ENCODE assay signal across 32 cellular contexts in the genomic region with DNA sequence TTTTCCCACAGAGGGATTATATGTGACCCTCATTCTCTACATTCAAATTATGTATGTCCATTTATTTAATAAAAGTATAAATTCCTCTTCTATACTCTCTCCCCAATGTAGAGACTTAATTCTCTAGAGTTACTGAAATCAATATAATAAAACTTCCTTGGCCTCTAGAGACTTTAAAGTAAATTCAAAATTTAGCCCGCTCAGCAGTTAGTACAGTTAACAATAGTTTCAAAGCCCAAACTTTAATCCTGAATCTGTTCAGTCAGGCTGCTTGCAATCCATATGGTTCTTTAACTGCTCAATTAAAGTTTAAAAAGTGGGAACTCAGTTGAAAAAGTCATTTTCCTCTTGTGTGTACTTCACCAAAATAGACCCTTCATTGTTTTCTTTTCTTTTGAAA.
"Had no signal": no experiment of that assay in that cellular context is flagged by ENCODE, and none has a peak within 500 bp of the region (broad histone marks: within the 10 kb centered on the region; RNA-seq: fewer than 3 reads in every experiment).

No MANE protein-coding gene starts in this region.

- H3K27me3 ChIP-seq: adrenal gland, body of pancreas, brain microvascular endothelial cell, breast epithelium, cardiac muscle cell had no signal

- DNase-seq: activated effector memory CD4-positive, alpha-beta T cell treated with anti-CD3 and anti-CD28 coated beads, Interleukin-2, amount 50 U/mL, for 16 hours; activated effector memory CD4-positive, alpha-beta T cell treated with Interleukin-2 at 50 U/mL for 16 hours; activated gamma-delta T cell; activated gamma-delta T cell treated with Interleukin-2 at 50 U/mL for 16 hours; activated naive CD4-positive, alpha-beta T cell; activated naive CD4-positive, alpha-beta T cell treated with anti-CD3 and anti-CD28 coated beads for 36 hours; activated naive CD4-positive, alpha-beta T cell treated with anti-CD3 and anti-CD28 coated beads, Interleukin-2, amount 10 ng/mL, durations not matched to agents 7 days and 5 days; activated naive CD4-positive, alpha-beta T cell treated with anti-CD3 and anti-CD28 coated beads, Interleukin-2, amount 50 U/mL, for 16 hours; activated naive CD4-positive, alpha-beta T cell treated with Interleukin-2 at 50 U/mL for 16 hours; activated naive CD8-positive, alpha-beta T cell treated with anti-CD3 and anti-CD28 coated beads for 36 hours; activated naive CD8-positive, alpha-beta T cell treated with anti-CD3 and anti-CD28 coated beads, Interleukin-2, amount 10 ng/mL, durations not matched to agents 7 days and 5 days; activated naive CD8-positive, alpha-beta T cell treated with anti-CD3 and anti-CD28 coated beads, Interleukin-2, amount 50 U/mL, for 24 hours; activated T-cell treated with anti-CD3 and anti-CD28 coated beads, Interleukin-2, amount 50 U/mL, for 1 hour; activated T-cell treated with anti-CD3 and anti-CD28 coated beads, Interleukin-2, amount 50 U/mL, for 24 hours; activated T-cell treated with anti-CD3 and anti-CD28 coated beads, Interleukin-2, amount 50 U/mL, for 4 hours; activated T-cell treated with anti-CD3 and anti-CD28 coated beads, Interleukin-2, amount 50 U/mL, for 48 hours; activated T-cell treated with anti-CD3 and anti-CD28 coated beads, Interleukin-2, amount 50 U/mL, for 72 hours; adrenal gland; amniotic stem cell; amygdala; anterior cingulate cortex; body of pancreas; brain microvascular endothelial cell; caudate nucleus; central memory CD4-positive, alpha-beta T cell; cerebellar nuclear complex had no signal

- H3K36me3 ChIP-seq: adrenal gland, brain microvascular endothelial cell, breast epithelium, cardiac muscle cell had no signal

- FAIRE-seq: astrocyte, bronchial epithelial cell had no signal

- ATAC-seq: activated naive CD4-positive, alpha-beta T cell treated with anti-CD3 and anti-CD28 coated beads, Interleukin-2, amount 50 U/mL, for 72 hours; activated naive CD8-positive, alpha-beta T cell treated with anti-CD3 and anti-CD28 coated beads, Interleukin-2, amount 50 U/mL, for 24 hours; activated T-cell treated with anti-CD3 and anti-CD28 coated beads, Interleukin-2, amount 50 U/mL, for 4 hours; activated T-cell treated with anti-CD3 and anti-CD28 coated beads, Interleukin-2, amount 50 U/mL, for 72 hours; activated T-helper 17 cell treated with anti-CD3 and anti-CD28 coated beads, Interleukin-2, amount 50 U/mL, for 72 hours; body of pancreas had no signal

- H3K4me3 ChIP-seq: adrenal gland, body of pancreas, breast epithelium, cardiac muscle cell had no signal

- H3K4me1 ChIP-seq: adrenal gland, body of pancreas, breast epithelium had no signal

- H3K9me3 ChIP-seq: adrenal gland, body of pancreas had no signal

- H3K27ac ChIP-seq: adrenal gland, body of pancreas, brain microvascular endothelial cell, breast epithelium, cardiac muscle cell had no signal
